19 cellular contexts compared by ENCODE assay signal in the genomic region with DNA sequence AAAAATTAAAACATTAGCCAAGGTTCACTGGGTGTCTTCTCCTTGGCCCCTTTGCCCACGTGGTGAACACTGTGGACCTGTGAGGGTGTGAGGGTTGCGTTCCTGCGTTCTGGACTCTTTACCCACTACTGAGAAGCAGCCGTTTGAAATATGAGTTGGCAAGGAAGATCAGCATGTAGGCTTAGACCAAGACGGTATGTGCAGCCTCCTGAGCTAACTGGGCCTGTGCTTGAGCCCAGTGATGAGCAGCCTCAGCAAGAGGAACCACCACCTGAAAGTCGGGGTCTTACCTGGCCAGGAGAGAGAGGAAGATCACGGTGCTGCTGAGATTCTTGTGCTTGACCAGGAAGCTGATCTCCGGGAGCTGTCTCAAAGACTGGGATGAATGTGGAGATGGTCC. TPM values are rescaled to one million over a fixed set of nuclear protein-coding genes. Genes with fewer than 3 reads are reported as not detected.
DNase-seq lines count a peak whose midpoint lies in the region; TF ChIP-seq lines count a peak whose summit lies in the region.
"Had no signal": no experiment of that assay in that cellular context is flagged by ENCODE, and none has a peak within 500 bp of the region (broad histone marks: within the 10 kb centered on the region; RNA-seq: fewer than 3 reads in every experiment).

No MANE protein-coding gene starts in this region.

- peak overlapping the region; percentile 60 for H3K4me2 ChIP-seq in PC-9
- no peak overlapping the region for H3K4me2 ChIP-seq in hepatocyte

- peaks cover 12% of the 10 kb centered on the region; the same call in 1 of the 2 replicates for H3F3A ChIP-seq in PC-9 (ENCODE audit: insufficient read depth, low read depth)

- H3K27me3 ChIP-seq in PC-9 (ENCODE audit: insufficient read depth, low read depth) (no peaks in the 10 kb centered on the region), hepatocyte (no peaks in the 10 kb centered on the region), stomach (no peaks in the 10 kb centered on the region)

- no peak for TF ChIP-seq EP300 in stomach (IDR thresholded peaks at IDR 0.05)

- H3K9me3 ChIP-seq in PC-9 (ENCODE audit: insufficient read depth, low read depth) (no peaks in the 10 kb centered on the region), hepatocyte (ENCODE audit: low read depth) (no peaks in the 10 kb centered on the region), stomach (no peaks in the 10 kb centered on the region)
- H3K9me3 ChIP-seq: HAP-1 had no signal

- H4K20me1 ChIP-seq in PC-9 (ENCODE audit: insufficient read depth) (0 out of 2 replicates have a peak, but pooled peaks cover 3% of the 10 kb centered on the region), hepatocyte (ENCODE audit: insufficient read depth, poor library complexity, severe bottlenecking) (peaks cover 32% of the 10 kb centered on the region)

- H2AFZ ChIP-seq in PC-9 (no peak overlapping the region), hepatocyte (no peak overlapping the region)

- WGBS in hepatocyte (ENCODE audit: low lambda C conversion rate, missing lambda C conversion rate), result 93% methylated on average over 8 of the region's 8 CpGs
- 81 to 88% (median 84%) methylated on average over 8 of the region's 8 CpGs for WGBS in stomach, 5 donors

- TF ChIP-seq POLR2A in stomach (IDR thresholded peaks at IDR 0.05), result no peak

- H3K4me3 ChIP-seq in PC-9, result no peak overlapping the region
- H3K4me3 ChIP-seq in hepatocyte, result no peak overlapping the region
- no peak overlapping the region for H3K4me3 ChIP-seq in stomach
- H3K4me3 ChIP-seq: HAP-1, K562 had no signal

- peaks cover 3% of the 10 kb centered on the region; the same call in 1 of the 2 replicates for H3K79me2 ChIP-seq in PC-9 (ENCODE audit: low read depth)
- H3K79me2 ChIP-seq in hepatocyte, result peaks cover 68% of the 10 kb centered on the region

- peak; percentile 21 for DNase-seq in activated CD8-positive, alpha-beta memory T cell treated with anti-CD3 and anti-CD28 coated beads for 24 hours
- no peak for DNase-seq in activated CD8-positive, alpha-beta memory T cell treated with anti-CD3 and anti-CD28 coated beads, Interleukin-2, amount 50 U/mL, for 4 hours
- DNase-seq in PC-9 (no peak), hepatocyte (ENCODE audit: low spot score) (no peak), stomach (peak; percentile 5), NAMALWA (ENCODE audit: low spot score) (no peak), NCI-H2029 treated with DMSO at 0.1 percent for 48 hours (lab: John Stamatoyannopoulos, UW) (no peak), LoVo (ENCODE audit: low spot score) (no peak)
- DNase-seq: DMS79; MV-4-11; NCI-H1417 treated with DMSO at 0.1 percent for 48 hours; NCI-H1930; NCI-H2171; NCI-H446; NK-92 treated with Interleukin-12 subunit alpha and Interleukin-12 subunit beta, amount 100 ng/mL, for 24 hours; RPMI8226 had no signal

- POLR2A ChIA-PET in PC-9 (lab: Charles Lee; ENCODE audit: unreplicated experiment), result no interaction called here

- H3K9me2 ChIP-seq in PC-9 (ENCODE audit: insufficient read depth) (no peaks in the 10 kb centered on the region), hepatocyte (replicated peaks; ENCODE audit: insufficient read depth) (no peaks in the 10 kb centered on the region)

- H3K36me3 ChIP-seq in PC-9 (ENCODE audit: low read depth), result no peaks in the 10 kb centered on the region
- no peaks in the 10 kb centered on the region for H3K36me3 ChIP-seq in hepatocyte (replicated peaks; ENCODE audit: insufficient read depth, low read depth)
- peaks cover 0 to 21% (median 14%) of the 10 kb centered on the region in 4 donors for H3K36me3 ChIP-seq in stomach
- H3K36me3 ChIP-seq: HAP-1 had no signal

- TF ChIP-seq CTCF in PC-9 (conservative IDR thresholded peaks at IDR 0.05), result no peak
- TF ChIP-seq CTCF in hepatocyte (IDR thresholded peaks at IDR 0.05; ENCODE audit: poor library complexity), result no peak
- TF ChIP-seq CTCF in stomach (IDR thresholded peaks at IDR 0.05), result no peak

- BruUV-seq in PC-9 (replicated peaks; lab: Mats Ljungman, UMichigan), result no TSS peak

- H3K4me1 ChIP-seq in PC-9 (replicated peaks; ENCODE audit: insufficient read depth) (peaks cover 23% of the 10 kb centered on the region), hepatocyte (ENCODE audit: insufficient read depth) (no peaks in the 10 kb centered on the region), stomach (peaks cover 0 to 15% (median 3%) of the 10 kb centered on the region in 4 donors)
- H3K4me1 ChIP-seq: HAP-1 had no signal

- CTCF ChIA-PET in PC-9 (lab: Charles Lee), result interaction anchor here (0.6 kb wide), 2 partner anchors 54 to 123 kb away, joined by 3 to 6 read pairs; no protein-coding TSS in a partner anchor

- H3K27ac ChIP-seq in PC-9 (peak overlapping the region; percentile 51), hepatocyte (peak overlapping the region; percentile 74), stomach (no peak overlapping the region)
- H3K27ac ChIP-seq: 22Rv1 had no signal

- intact Hi-C loops in PC-9 (cut with micrococcal nuclease; ENCODE audit: unreplicated experiment), result no loop called here
- intact Hi-C loops in stomach (cut with DNase I; ENCODE audit: low total_unique reads), result no loop called here

RNA-seq across cellular contexts. Expression of a gene that starts 19.5 kb away (rescaled TPM):
- 36.6 and 37.1 TPM in 2 replicates for total RNA-seq in PC-9 (2021)
- total RNA-seq in hepatocyte, result 22.5 and 33.6 TPM in 2 replicates
- 19.6 and 31.9 TPM in 2 replicates for polyA plus RNA-seq in hepatocyte
- 10 to 100 TPM in 2 of 5 donors, 1 to 10 TPM in 3; 3.5 to 51.8 (median 9.0) TPM for total RNA-seq in stomach
- 10 to 100 TPM; 18.9 to 35.2 (median 20.5) TPM for polyA plus RNA-seq in stomach

Comparison
In these comparisons a context has a peak if more than half of its experiments do, and no peak if none do; other contexts are left out.
1. DNase-seq: peak in activated CD8-positive, alpha-beta memory T cell treated with anti-CD3 and anti-CD28 coated beads for 24 hours (single experiment) and stomach (single experiment); none in activated CD8-positive, alpha-beta memory T cell treated with anti-CD3 and anti-CD28 coated beads, Interleukin-2, amount 50 U/mL, for 4 hours (single experiment), PC-9 (0 of 2), hepatocyte (single experiment), NAMALWA (single experiment), NCI-H2029 treated with DMSO at 0.1 percent for 48 hours (single experiment) and LoVo (single experiment).
2. H3K27ac ChIP-seq: peak in PC-9 (single experiment) and hepatocyte (single experiment); none in stomach (0 of 5).